10 cellular contexts compared by ENCODE assay signal in genomic region chr20:45300961-45301360, GRCh38. TPM values are rescaled to one million over a fixed set of nuclear protein-coding genes. Genes with fewer than 3 reads are reported as not detected.
DNase-seq lines count a peak whose midpoint lies in the region; ATAC-seq and TF ChIP-seq lines count a peak whose summit lies in the region.
"Had no signal": no experiment of that assay in that cellular context is flagged by ENCODE, and none has a peak within 500 bp of the region (broad histone marks: within the 10 kb centered on the region; RNA-seq: fewer than 3 reads in every experiment).

No MANE protein-coding gene starts in this region.

- no peaks in the 10 kb centered on the region for H3K9me3 Mint-ChIP-seq in Calu3 (ENCODE audit: low read depth, unreplicated experiment)
- no peaks in the 10 kb centered on the region for H3K9me3 Mint-ChIP-seq in stimulated activated naive CD8-positive, alpha-beta T cell treated with anti-CD3 and anti-CD28 coated beads, Interleukin-15, amount 100 ng/mL, for 72 hours
- H3K9me3 Mint-ChIP-seq: stimulated activated naive CD8-positive, alpha-beta T cell treated with anti-CD3 and anti-CD28 coated beads, Interleukin-15, Interleukin-2, amounts not matched to agents 100 ng/mL and 50 ng/mL, for 24 hours had no signal

- H3K27me3 ChIP-seq in GM23248 (replicated peaks; ENCODE audit: insufficient read depth), result no peaks in the 10 kb centered on the region
- H3K27me3 ChIP-seq in tibial nerve, result peaks cover 0 to 23% of the 10 kb centered on the region in 2 donors

- no peak overlapping the region for H3K4me2 ChIP-seq in GM23248 (ENCODE audit: unreplicated experiment)

- CTCF ChIA-PET in Calu3 (lab: Charles Lee), result interaction anchor here (0.6 to 1.1 kb wide), 10 partner anchors 10 to 1146 kb away, joined by 3 to 9 read pairs (median 5); no protein-coding TSS in a partner anchor

- H3K27ac Mint-ChIP-seq in Calu3 (ENCODE audit: unreplicated experiment), result no peak overlapping the region
- H3K27ac Mint-ChIP-seq in stimulated activated naive CD8-positive, alpha-beta T cell treated with anti-CD3 and anti-CD28 coated beads, Interleukin-15, amount 100 ng/mL, for 72 hours, result no peak overlapping the region

- H3K27ac ChIP-seq in GM23248 (no peak overlapping the region), tibial nerve (no peak overlapping the region)
- H3K27ac ChIP-seq: heart right ventricle had no signal

- no peaks in the 10 kb centered on the region for H3K79me2 ChIP-seq in GM23248 (ENCODE audit: insufficient read depth)

- H3F3A ChIP-seq in GM23248 (ENCODE audit: insufficient read depth), result no peaks in the 10 kb centered on the region

- H3K36me3 Mint-ChIP-seq in Calu3 (ENCODE audit: insufficient read depth, unreplicated experiment), result no peaks in the 10 kb centered on the region

- 52 to 53% methylated on average over 4 of the region's 4 CpGs for WGBS in GM23248 (ENCODE audit: low coverage in 1 of 2, low lambda C conversion rate in 2 of 2, missing lambda C conversion rate in 2 of 2), 2 experiments
- WGBS in tibial nerve, 2 donors, result 30 to 68% methylated on average over 3 of the region's 4 CpGs

- no peak overlapping the region for H3K4me3 Mint-ChIP-seq in Calu3 (ENCODE audit: low read depth, unreplicated experiment)
- H3K4me3 Mint-ChIP-seq in stimulated activated naive CD8-positive, alpha-beta T cell treated with anti-CD3 and anti-CD28 coated beads, Interleukin-15, amount 100 ng/mL, for 72 hours, result no peak overlapping the region
- H3K4me3 Mint-ChIP-seq: stimulated activated naive CD8-positive, alpha-beta T cell treated with anti-CD3 and anti-CD28 coated beads, Interleukin-15, Interleukin-2, amounts not matched to agents 100 ng/mL and 50 ng/mL, for 24 hours had no signal

- DNase-seq in Calu3 (peak; percentile 79), GM23248 (peak; percentile 53), RPMI8226 (peak; percentile 57), epithelial cell of proximal tubule (ENCODE audit: low read depth) (no peak), tibial nerve (ENCODE audit: low spot score in 2 of 2) (no peak)
- DNase-seq in stimulated activated naive CD8-positive, alpha-beta T cell treated with anti-CD3 and anti-CD28 coated beads, Interleukin-15, amount 100 ng/mL, for 72 hours, result peak; percentile 49 to 53
- DNase-seq: heart right ventricle had no signal

- H3K36me3 ChIP-seq in GM23248 (ENCODE audit: low read depth) (no peaks in the 10 kb centered on the region), tibial nerve (no peaks in the 10 kb centered on the region)
- H3K36me3 ChIP-seq: heart right ventricle had no signal

- TF ChIP-seq CTCF in Calu3 (IDR thresholded peaks at IDR 0.05; ENCODE audit: unreplicated experiment) (peak; percentile 48), epithelial cell of proximal tubule (conservative IDR thresholded peaks at IDR 0.05; ENCODE audit: low read depth, low read length) (peak; percentile 56), tibial nerve (IDR thresholded peaks at IDR 0.05) (no peak)

- no peak for TF ChIP-seq POLR2A in tibial nerve (IDR thresholded peaks at IDR 0.05)

- no TSS peak for BruUV-seq in Calu3 (replicated peaks; lab: Mats Ljungman, UMichigan)

- H2AFZ ChIP-seq in GM23248, result no peak overlapping the region

- H3K27me3 Mint-ChIP-seq in Calu3 (ENCODE audit: unreplicated experiment), result peaks cover 54% of the 10 kb centered on the region
- H3K27me3 Mint-ChIP-seq in stimulated activated naive CD8-positive, alpha-beta T cell treated with anti-CD3 and anti-CD28 coated beads, Interleukin-15, amount 100 ng/mL, for 72 hours, result peaks cover 87% of the 10 kb centered on the region

- H4K20me1 ChIP-seq in GM23248 (ENCODE audit: insufficient read depth), result no peaks in the 10 kb centered on the region

- intact Hi-C loops in Calu3 (cut with micrococcal nuclease; ENCODE audit: unreplicated experiment), result no loop called here

- no peaks in the 10 kb centered on the region for H3K4me1 Mint-ChIP-seq in Calu3 (ENCODE audit: low read depth, unreplicated experiment)
- peaks cover 26% of the 10 kb centered on the region for H3K4me1 Mint-ChIP-seq in stimulated activated naive CD8-positive, alpha-beta T cell treated with anti-CD3 and anti-CD28 coated beads, Interleukin-15, amount 100 ng/mL, for 72 hours

- in situ Hi-C loops in GM23248 (cut with MboI), result loop anchor here (10.0 kb wide), 1 partner anchor 474 kb away; no protein-coding TSS in a partner anchor

- H3K4me3 ChIP-seq in GM23248 (no peak overlapping the region), epithelial cell of proximal tubule (ENCODE audit: low read depth, low read length) (no peak overlapping the region), tibial nerve (no peak overlapping the region)
- H3K4me3 ChIP-seq: heart right ventricle had no signal

- no peaks in the 10 kb centered on the region for H3K9me2 ChIP-seq in GM23248 (ENCODE audit: insufficient read depth)

- no peak overlapping the region for H3K9ac ChIP-seq in GM23248

- ATAC-seq in stimulated activated naive CD8-positive, alpha-beta T cell treated with anti-CD3 and anti-CD28 coated beads, Interleukin-15, amount 100 ng/mL, for 72 hours, result peak; percentile 82
- ATAC-seq in GM21423 (IDR thresholded peaks at IDR 0.05; ENCODE audit: unreplicated experiment) (no peak), GM19455 (IDR thresholded peaks at IDR 0.05; ENCODE audit: unreplicated experiment) (no peak)

- TF ChIP-seq EP300 in tibial nerve (IDR thresholded peaks at IDR 0.05), result no peak

- H3K9me3 ChIP-seq in GM23248 (ENCODE audit: low read depth) (no peaks in the 10 kb centered on the region), tibial nerve (no peaks in the 10 kb centered on the region)
- H3K9me3 ChIP-seq: heart right ventricle had no signal

- H3K4me1 ChIP-seq in GM23248 (ENCODE audit: insufficient read depth), result no peaks in the 10 kb centered on the region
- H3K4me1 ChIP-seq in tibial nerve, result no peaks in the 10 kb centered on the region
- H3K4me1 ChIP-seq: heart right ventricle had no signal

RNA-seq across cellular contexts. Expression of gene RBPJL, which starts 5.7 kb away (rescaled TPM):
- total RNA-seq in Calu3 (2022), result not detected in 2 replicates
- total RNA-seq in GM23248 (2014; rRNA removed; shearing (Covaris generic)), result not detected in 2 replicates
- polyA plus RNA-seq in GM23248 (2016; fragmentation: Nextera tagmentation; extraction: Ambion mirVana), result not detected in 2 replicates
- total RNA-seq in epithelial cell of proximal tubule, result not detected in 2 replicates
- under 1 TPM in 1 of 4 donors, not detected in 3; 0.44 TPM for total RNA-seq in tibial nerve
- total RNA-seq: heart right ventricle had no signal

RNA-seq across cellular contexts. Expression of gene MATN4, which starts 7.1 kb away (rescaled TPM):
- total RNA-seq in Calu3 (2022) (0.17 and 0.29 TPM in 2 replicates), epithelial cell of proximal tubule (not detected in 2 replicates), tibial nerve (not detected)
- total RNA-seq in GM23248 (2014; rRNA removed; shearing (Covaris generic)), result not detected in 2 replicates
- polyA plus RNA-seq in GM23248 (2016; fragmentation: Nextera tagmentation; extraction: Ambion mirVana), result 0.09 TPM in 1 of 2 replicates, not detected in the other

RNA-seq across cellular contexts. Expression of gene SLPI, which starts 46.6 kb away (rescaled TPM):
- total RNA-seq in Calu3 (2022) (270 and 446 TPM in 2 replicates), epithelial cell of proximal tubule (20.5 and 68.1 TPM in 2 replicates), tibial nerve (100 to 1,000 TPM; 103 to 371 (median 129) TPM)
- total RNA-seq in GM23248 (2014; rRNA removed; shearing (Covaris generic)), result 1.7 TPM in 1 of 2 replicates, not detected in the other
- 3.4 and 3.7 TPM in 2 replicates for polyA plus RNA-seq in GM23248 (2016; fragmentation: Nextera tagmentation; extraction: Ambion mirVana)

RNA-seq across cellular contexts. Expression of gene SDC4, which starts 47.3 kb away (rescaled TPM):
- total RNA-seq in Calu3 (2022) (238 and 256 TPM in 2 replicates), epithelial cell of proximal tubule (153 and 239 TPM in 2 replicates), tibial nerve (10 to 100 TPM; 41.2 to 72.5 (median 63.4) TPM)
- total RNA-seq in GM23248 (2014; rRNA removed; shearing (Covaris generic)), result 368 and 410 TPM in 2 replicates
- polyA plus RNA-seq in GM23248 (2016; fragmentation: Nextera tagmentation; extraction: Ambion mirVana), result 454 and 461 TPM in 2 replicates

Comparison
In these comparisons a context has a peak if more than half of its experiments do, and no peak if none do; other contexts are left out.
1. DNase-seq: peak in Calu3 (single experiment), GM23248 (single experiment), RPMI8226 (single experiment) and stimulated activated naive CD8-positive, alpha-beta T cell treated with anti-CD3 and anti-CD28 coated beads, Interleukin-15, amount 100 ng/mL, for 72 hours (2 of 2); none in epithelial cell of proximal tubule (single experiment) and tibial nerve (0 of 2).
2. CTCF ChIP-seq: peak in Calu3 (single experiment) and epithelial cell of proximal tubule (single experiment); none in tibial nerve (0 of 5).